11 cellular contexts compared by ENCODE assay signal in the genomic region with DNA sequence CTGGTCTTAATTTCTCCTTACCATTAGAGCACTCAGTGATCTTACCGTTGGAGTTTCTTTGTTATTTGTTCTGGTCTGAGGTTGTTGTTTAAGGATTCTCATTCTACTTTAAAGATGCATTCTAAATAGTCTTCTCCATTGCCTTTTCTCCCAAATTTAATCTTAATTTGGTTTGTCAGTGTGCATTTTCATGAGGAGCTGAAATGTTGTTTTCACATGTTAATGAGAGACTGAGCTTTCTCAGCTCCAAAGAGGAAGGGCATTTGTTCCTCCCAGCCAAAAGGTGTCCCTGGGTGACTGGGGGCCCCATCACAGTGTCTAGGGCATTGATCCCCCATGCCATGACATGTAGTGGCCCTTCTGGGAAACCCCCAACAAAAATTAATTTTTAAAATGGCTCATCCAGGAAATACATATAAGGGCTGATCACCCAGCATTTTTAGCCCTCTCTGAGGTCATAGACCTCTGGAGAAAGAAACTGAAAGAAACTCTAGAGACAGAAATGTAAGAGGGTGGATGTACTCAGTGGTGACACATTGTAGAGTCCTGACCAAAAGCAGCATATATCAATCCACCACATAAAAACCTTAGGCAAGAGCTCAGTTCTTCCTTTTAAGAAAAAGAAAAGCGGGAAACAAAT.
A peak's percentile ranks its signal among the peaks of the same experiment; 100 is the strongest.
DNase-seq lines count a peak whose midpoint lies in the region; ATAC-seq, FAIRE-seq and TF ChIP-seq lines count a peak whose summit lies in the region.
"Had no signal": no experiment of that assay in that cellular context is flagged by ENCODE, and none has a peak within 500 bp of the region (broad histone marks: within the 10 kb centered on the region; RNA-seq: fewer than 3 reads in every experiment).

No MANE protein-coding gene starts in this region.

- intact Hi-C loops in ovary (cut with DNase I) (no loop called here), prostate gland (cut with DNase I) (no loop called here)

- peak; percentile 38 for FAIRE-seq in GM12892 (lab: Jason Lieb, UNC)

- H3K36me3 ChIP-seq in ovary: no peaks in the 10 kb centered on the region
- H3K36me3 ChIP-seq in prostate gland: no peaks in the 10 kb centered on the region
- H3K36me3 ChIP-seq: breast epithelium had no signal

- H3K27me3 ChIP-seq in ovary (no peaks in the 10 kb centered on the region), prostate gland (replicated peaks; ENCODE audit: insufficient read depth) (no peaks in the 10 kb centered on the region)
- H3K27me3 ChIP-seq: breast epithelium had no signal

- H3K4me1 ChIP-seq in ovary (ENCODE audit: insufficient read depth) (no peaks in the 10 kb centered on the region), prostate gland (replicated peaks) (no peaks in the 10 kb centered on the region)
- H3K4me1 ChIP-seq: breast epithelium had no signal

- no peaks in the 10 kb centered on the region for H3K9me3 Mint-ChIP-seq in effector memory CD8-positive, alpha-beta T cell

- H3K9me3 ChIP-seq in ovary (no peaks in the 10 kb centered on the region), prostate gland (no peaks in the 10 kb centered on the region)

- TF ChIP-seq CTCF in ovary (IDR thresholded peaks at IDR 0.05): no peak
- no peak for TF ChIP-seq CTCF in prostate gland (IDR thresholded peaks at IDR 0.05)

- no peaks in the 10 kb centered on the region for H3K4me1 Mint-ChIP-seq in effector memory CD8-positive, alpha-beta T cell (ENCODE audit: low read depth in 2 of 2)
- H3K4me1 Mint-ChIP-seq: T-cell had no signal

- H3K27ac ChIP-seq in ovary: no peak overlapping the region
- H3K27ac ChIP-seq in prostate gland: no peak overlapping the region
- H3K27ac ChIP-seq: breast epithelium had no signal

- peaks cover 7% of the 10 kb centered on the region in 2 donors for H3K27me3 Mint-ChIP-seq in effector memory CD8-positive, alpha-beta T cell

- H3K27ac Mint-ChIP-seq in effector memory CD8-positive, alpha-beta T cell: no peak overlapping the region
- H3K27ac Mint-ChIP-seq: T-cell had no signal

- ATAC-seq in GM21381 (IDR thresholded peaks at IDR 0.05; ENCODE audit: unreplicated experiment): peak; percentile 100
- ATAC-seq in HG03139 (IDR thresholded peaks at IDR 0.05; ENCODE audit: unreplicated experiment): peak; percentile 98
- ATAC-seq in effector memory CD8-positive, alpha-beta T cell (replicated peaks): peak; percentile 32
- ATAC-seq: T-cell had no signal

- H3K36me3 Mint-ChIP-seq in effector memory CD8-positive, alpha-beta T cell (ENCODE audit: insufficient read depth): no peaks in the 10 kb centered on the region
- H3K36me3 Mint-ChIP-seq: T-cell had no signal

- no peak overlapping the region for H3K4me3 ChIP-seq in ovary
- no peak overlapping the region for H3K4me3 ChIP-seq in prostate gland
- H3K4me3 ChIP-seq: breast epithelium had no signal

- TF ChIP-seq POLR2A in GM12892 (IDR thresholded peaks at IDR 0.05; ENCODE audit: low read depth, low read length) (no peak), ovary (IDR thresholded peaks at IDR 0.05) (no peak), prostate gland (IDR thresholded peaks at IDR 0.05) (no peak)

- no peak for TF ChIP-seq EP300 in ovary (IDR thresholded peaks at IDR 0.05)

- H3K4me3 Mint-ChIP-seq in effector memory CD8-positive, alpha-beta T cell: no peak overlapping the region
- H3K4me3 Mint-ChIP-seq: T-cell had no signal

- 40 to 58% (median 40%) methylated on average over 2 of the region's 2 CpGs for WGBS in ovary, 3 donors
- 64% methylated on average over 2 of the region's 2 CpGs for WGBS in prostate gland

- DNase-seq in GM12892 (ENCODE audit: insufficient read length) (no peak), NCI-H1417 treated with DMSO at 0.1 percent for 48 hours (lab: John Stamatoyannopoulos, UW) (no peak), GDM1 (lab: John Stamatoyannopoulos, UW) (no peak), ovary (no peak), prostate gland (ENCODE audit: low spot score) (no peak)
- no peak for DNase-seq in effector memory CD8-positive, alpha-beta T cell
- DNase-seq: Karpas-422, T-cell had no signal

Comparison
In these comparisons a context has a peak if more than half of its experiments do, and no peak if none do; other contexts are left out.
1. ATAC-seq: peak in every context shown above with its lines; median percentile 100 in GM21381; 98 in HG03139; 32 in effector memory CD8-positive, alpha-beta T cell.